ENCODE assay signal across 8 cellular contexts in genomic region chr9:112086627-112087026, GRCh38.
A peak's percentile ranks its signal among the peaks of the same experiment; 100 is the strongest.
DNase-seq lines count a peak whose midpoint lies in the region; ATAC-seq and TF ChIP-seq lines count a peak whose summit lies in the region.

No MANE protein-coding gene starts in this region.

- H3K36me3 Mint-ChIP-seq in brain (peaks cover 25% of the 10 kb centered on the region), nephron (ENCODE audit: low read depth) (peaks cover 38% of the 10 kb centered on the region)

- DNase-seq in GM03348 (ENCODE audit: low spot score) (peak; percentile 49), NAMALWA (ENCODE audit: low spot score) (peak; percentile 51), AG08396 (ENCODE audit: low spot score) (no peak), kidney glomerular epithelial cell (lab: John Stamatoyannopoulos, UW) (no peak)
- no peak for DNase-seq in stimulated activated CD4-positive, alpha-beta T cell treated with anti-CD3 and anti-CD28 coated beads, Interleukin-1b, Interleukin-23, amount 100 ng/mL, for 48 hours

- ATAC-seq in GM18909 (IDR thresholded peaks at IDR 0.05; ENCODE audit: poor library complexity, unreplicated experiment) = no peak

- H3K4me3 Mint-ChIP-seq in brain (peak overlapping the region in 1 of 5 experiments; percentile 23), nephron (no peak overlapping the region)

- peaks cover 0 to 6% (median 2%) of the 10 kb centered on the region in 5 experiments for H3K9me3 Mint-ChIP-seq in brain
- peaks cover 16% of the 10 kb centered on the region for H3K9me3 Mint-ChIP-seq in nephron

- peak overlapping the region in 4 of 5 experiments; percentile 9 to 74 (median 20) for H3K27ac Mint-ChIP-seq in brain
- no peak overlapping the region for H3K27ac Mint-ChIP-seq in nephron

- peaks cover 4% of the 10 kb centered on the region for H3K4me1 Mint-ChIP-seq in brain
- H3K4me1 Mint-ChIP-seq in nephron = no peaks in the 10 kb centered on the region

- peaks cover 3% of the 10 kb centered on the region for H3K27me3 Mint-ChIP-seq in brain
- H3K27me3 Mint-ChIP-seq in nephron (ENCODE audit: low read depth) = no peaks in the 10 kb centered on the region

- peak; percentile 76 to 80 for TF ChIP-seq CTCF in brain (conservative IDR thresholded peaks at IDR 0.05)
- TF ChIP-seq CTCF in nephron (IDR thresholded peaks at IDR 0.05; ENCODE audit: unreplicated experiment in 3 of 3) = peak; percentile 51 to 56 (median 51)

Comparison
In these comparisons a context has a peak if more than half of its experiments do, and no peak if none do; other contexts are left out.
1. DNase-seq: peak in GM03348 (single experiment) and NAMALWA (single experiment); none in stimulated activated CD4-positive, alpha-beta T cell treated with anti-CD3 and anti-CD28 coated beads, Interleukin-1b, Interleukin-23, amount 100 ng/mL, for 48 hours (single experiment), AG08396 (single experiment) and kidney glomerular epithelial cell (single experiment).
2. H3K27ac Mint-ChIP-seq: peak in brain (4 of 5); none in nephron (0 of 3).